Comparison of ENCODE assay signal across 1 cellular context in genomic region chr10:82609845-82610244, GRCh38.
TF ChIP-seq lines count a peak whose summit lies in the region.

No MANE protein-coding gene starts in this region.

TF ChIP-seq in WTC11, 78 proteins besides CTCF, POLR2A, EP300 and RAD21 (continued from another document):
- TF ChIP-seq PRRX2 (CRISPR knock-in tag; IDR thresholded peaks at IDR 0.05) (no peak), PRDM15 (CRISPR knock-in tag; IDR thresholded peaks at IDR 0.05) (no peak), SOX15 (CRISPR knock-in tag; IDR thresholded peaks at IDR 0.05) (no peak), TCF7 (CRISPR knock-in tag; IDR thresholded peaks at IDR 0.05; ENCODE audit: low read depth) (no peak), JUN (CRISPR knock-in tag; IDR thresholded peaks at IDR 0.05) (no peak), CREM (CRISPR knock-in tag; IDR thresholded peaks at IDR 0.05) (no peak), FOXJ3 (CRISPR knock-in tag; IDR thresholded peaks at IDR 0.05; ENCODE audit: borderline replicate concordance) (no peak), TP53 (CRISPR knock-in tag; IDR thresholded peaks at IDR 0.05) (no peak), IRF2 (CRISPR knock-in tag; IDR thresholded peaks at IDR 0.05; ENCODE audit: borderline replicate concordance, low read depth) (no peak), E2F5 (CRISPR knock-in tag; IDR thresholded peaks at IDR 0.05) (no peak), SMAD3 (CRISPR knock-in tag; IDR thresholded peaks at IDR 0.05; ENCODE audit: borderline replicate concordance) (no peak)
